In genomic region chr10:124610851-124611250, GRCh38 we compare ENCODE assay signal across 7 cellular contexts.
DNase-seq lines count a peak whose midpoint lies in the region; ATAC-seq and TF ChIP-seq lines count a peak whose summit lies in the region.
"Not testable (repeated sequence)": the region's sequence is repeated elsewhere in the genome, so short reads cannot be mapped to it uniquely, and the experiment has no call there.

No MANE protein-coding gene starts in this region.

- ATAC-seq in CD4-positive, alpha-beta T cell (ENCODE audit: poor library complexity); T-cell (replicated peaks in 1 of 4); central memory CD8-positive, alpha-beta T cell (replicated peaks; ENCODE audit: extremely low read depth, poor library complexity, severe bottlenecking); natural killer cell treated with Interleukin-12 subunit alpha and Interleukin-12 subunit beta and Interleukin-15 and Interleukin-18, amount 100 ng/mL, for 72 hours: not testable (repeated sequence)

- not testable (repeated sequence) for H3K9me3 ChIP-seq in CD4-positive, alpha-beta T cell (ENCODE audit: control insufficient read depth, low read length)

- not testable (repeated sequence) for H3K9me3 Mint-ChIP-seq in CD4-positive, alpha-beta T cell; T-cell; central memory CD8-positive, alpha-beta T cell; immature natural killer cell; natural killer cell treated with Interleukin-12 subunit alpha and Interleukin-12 subunit beta and Interleukin-15 and Interleukin-18, amount 100 ng/mL, for 72 hours

- DNase-seq in CD4-positive, alpha-beta T cell; HL-60 (ENCODE audit: low read depth in 1 of 2, low spot score in 1 of 2); T-cell; central memory CD8-positive, alpha-beta T cell (ENCODE audit: low spot score in 2 of 2); immature natural killer cell; natural killer cell treated with Interleukin-12 subunit alpha and Interleukin-12 subunit beta and Interleukin-15 and Interleukin-18, amount 100 ng/mL, for 72 hours (ENCODE audit: low spot score); substantia nigra (lab: John Stamatoyannopoulos, UW): not testable (repeated sequence)

- peaks cover 28% of the 10 kb centered on the region for H3K4me1 Mint-ChIP-seq in CD4-positive, alpha-beta T cell (ENCODE audit: low read depth)
- peaks cover 20 to 38% (median 28%) of the 10 kb centered on the region in 3 donors for H3K4me1 Mint-ChIP-seq in T-cell
- peaks cover 39% of the 10 kb centered on the region for H3K4me1 Mint-ChIP-seq in central memory CD8-positive, alpha-beta T cell
- peaks cover 40 to 51% of the 10 kb centered on the region in 2 donors for H3K4me1 Mint-ChIP-seq in immature natural killer cell
- peaks cover 30 to 43% of the 10 kb centered on the region in 2 donors for H3K4me1 Mint-ChIP-seq in natural killer cell treated with Interleukin-12 subunit alpha and Interleukin-12 subunit beta and Interleukin-15 and Interleukin-18, amount 100 ng/mL, for 72 hours (ENCODE audit: low read depth in 2 of 2)

- intact Hi-C loops in CD4-positive, alpha-beta T cell (cut with DNase I, micrococcal nuclease) = not testable (repeated sequence)

- not testable (repeated sequence) for H3K27me3 ChIP-seq in CD4-positive, alpha-beta T cell (ENCODE audit: control insufficient read depth, insufficient read depth, low read length); HL-60 (ENCODE audit: insufficient read depth, poor library complexity, severe bottlenecking)

- POLR2A ChIA-PET in CD4-positive, alpha-beta T cell (lab: Charles Lee); T-cell (lab: Charles Lee): not testable (repeated sequence)

- H3K27ac ChIP-seq in CD4-positive, alpha-beta T cell (ENCODE audit: low read depth, low read length) = peak overlapping the region; percentile 69
- H3K27ac ChIP-seq in HL-60 (replicated peaks) = peak overlapping the region; percentile 82
- H3K27ac ChIP-seq in substantia nigra (ENCODE audit: low read depth, low read length, poor library complexity, severe bottlenecking) = peak overlapping the region; percentile 67

- H3K27ac Mint-ChIP-seq in CD4-positive, alpha-beta T cell = peak overlapping the region; percentile 88
- peak overlapping the region; percentile 93 to 94 for H3K27ac Mint-ChIP-seq in T-cell
- peak overlapping the region; percentile 95 for H3K27ac Mint-ChIP-seq in central memory CD8-positive, alpha-beta T cell (ENCODE audit: low read depth)
- peak overlapping the region; percentile 94 to 99 (median 99) for H3K27ac Mint-ChIP-seq in immature natural killer cell
- peak overlapping the region in 1 of 2 donors; percentile 71 for H3K27ac Mint-ChIP-seq in natural killer cell treated with Interleukin-12 subunit alpha and Interleukin-12 subunit beta and Interleukin-15 and Interleukin-18, amount 100 ng/mL, for 72 hours

- H3K4me3 Mint-ChIP-seq in CD4-positive, alpha-beta T cell = not testable (repeated sequence)
- peak overlapping the region in 1 of 3 donors; percentile 60 for H3K4me3 Mint-ChIP-seq in T-cell
- H3K4me3 Mint-ChIP-seq in central memory CD8-positive, alpha-beta T cell = peak overlapping the region; percentile 75
- peak overlapping the region; percentile 50 to 76 (median 59) for H3K4me3 Mint-ChIP-seq in immature natural killer cell
- H3K4me3 Mint-ChIP-seq in natural killer cell treated with Interleukin-12 subunit alpha and Interleukin-12 subunit beta and Interleukin-15 and Interleukin-18, amount 100 ng/mL, for 72 hours = peak overlapping the region; percentile 22

- CTCF ChIA-PET in CD4-positive, alpha-beta T cell (lab: Charles Lee); T-cell (lab: Charles Lee): not testable (repeated sequence)

- not testable (repeated sequence) for H3K27me3 Mint-ChIP-seq in CD4-positive, alpha-beta T cell; T-cell; central memory CD8-positive, alpha-beta T cell; natural killer cell treated with Interleukin-12 subunit alpha and Interleukin-12 subunit beta and Interleukin-15 and Interleukin-18, amount 100 ng/mL, for 72 hours
- peaks cover 35 to 53% (median 48%) of the 10 kb centered on the region in 3 donors for H3K27me3 Mint-ChIP-seq in immature natural killer cell (ENCODE audit: low read depth in 3 of 3)

- not testable (repeated sequence) for H3K4me3 ChIP-seq in HL-60 (replicated peaks; ENCODE audit: insufficient read depth, low read length)

- H3K36me3 Mint-ChIP-seq in CD4-positive, alpha-beta T cell (ENCODE audit: low read depth); T-cell; immature natural killer cell; natural killer cell treated with Interleukin-12 subunit alpha and Interleukin-12 subunit beta and Interleukin-15 and Interleukin-18, amount 100 ng/mL, for 72 hours: not testable (repeated sequence)
- H3K36me3 Mint-ChIP-seq in central memory CD8-positive, alpha-beta T cell (ENCODE audit: insufficient read depth) = peaks cover 30% of the 10 kb centered on the region

- not testable (repeated sequence) for TF ChIP-seq CTCF in CD4-positive, alpha-beta T cell (IDR thresholded peaks at IDR 0.05); HL-60 (IDR thresholded peaks at IDR 0.05; ENCODE audit: insufficient read depth, low read length)
